ENCODE assay signal across 30 cellular contexts in genomic region chr6:84077645-84078044, GRCh38. TPM values are rescaled to one million over a fixed set of nuclear protein-coding genes. Genes with fewer than 3 reads are reported as not detected.
"Had no signal": no experiment of that assay in that cellular context is flagged by ENCODE, and none has a peak within 500 bp of the region (broad histone marks: within the 10 kb centered on the region; RNA-seq: fewer than 3 reads in every experiment).

No MANE protein-coding gene starts in this region.

- ATAC-seq: effector memory CD8-positive, alpha-beta T cell; esophagus mucosa; foreskin keratinocyte; gastrocnemius medialis; gastroesophageal sphincter; heart left ventricle; heart right ventricle had no signal

- H3K4me3 Mint-ChIP-seq: dendritic cell treated with granulocyte-macrophage colony-stimulating factor and Interleukin-4, amounts not matched to agents 40 ng/mL and 50 ng/mL, for 4 days; effector memory CD8-positive, alpha-beta T cell; endodermal cell had no signal

- H3K27ac Mint-ChIP-seq: dendritic cell treated with granulocyte-macrophage colony-stimulating factor and Interleukin-4, amounts not matched to agents 40 ng/mL and 50 ng/mL, for 4 days; effector memory CD8-positive, alpha-beta T cell; endodermal cell had no signal

- H3K9me3 Mint-ChIP-seq: effector memory CD8-positive, alpha-beta T cell had no signal

- H3K27ac ChIP-seq: colonic mucosa, coronary artery, dorsolateral prefrontal cortex, epithelial cell of prostate, esophagus muscularis mucosa, esophagus squamous epithelium, foreskin keratinocyte, gastrocnemius medialis, gastroesophageal sphincter, heart left ventricle, heart right ventricle had no signal

- FAIRE-seq: colon, endometrium, endothelial cell of umbilical vein, frontal cortex had no signal

- DNase-seq: colonic mucosa; cortex of kidney; dermis blood vessel endothelial cell; dorsolateral prefrontal cortex; effector CD4-positive, alpha-beta T cell; effector CD8-positive, alpha-beta T cell; effector memory CD4-positive, alpha-beta T cell; effector memory CD8-positive, alpha-beta T cell; erythroblast; esophagus squamous epithelium; foreskin fibroblast; foreskin keratinocyte; foreskin melanocyte; gastrocnemius medialis; glutamatergic neuron; head of caudate nucleus; heart left ventricle; heart right ventricle had no signal

- H3K27me3 ChIP-seq: colonic mucosa, dorsolateral prefrontal cortex, esophagus muscularis mucosa, esophagus squamous epithelium, foreskin keratinocyte, gastrocnemius medialis, gastroesophageal sphincter, heart left ventricle had no signal

- H3K36me3 ChIP-seq: colonic mucosa, esophagus muscularis mucosa, esophagus squamous epithelium, gastrocnemius medialis, gastroesophageal sphincter, heart left ventricle, heart right ventricle had no signal

- H3K27me3 Mint-ChIP-seq: dendritic cell treated with granulocyte-macrophage colony-stimulating factor and Interleukin-4, amounts not matched to agents 40 ng/mL and 50 ng/mL, for 4 days had no signal

- H3K9me3 ChIP-seq: colonic mucosa, esophagus muscularis mucosa, esophagus squamous epithelium, gastrocnemius medialis, gastroesophageal sphincter, heart left ventricle, heart right ventricle had no signal

- H3K4me3 ChIP-seq: colonic mucosa, coronary artery, dorsolateral prefrontal cortex, esophagus muscularis mucosa, esophagus squamous epithelium, gastrocnemius medialis, gastroesophageal sphincter, heart left ventricle, heart right ventricle had no signal

- H3K4me1 ChIP-seq: colonic mucosa, esophagus muscularis mucosa, gastrocnemius medialis, gastroesophageal sphincter, heart left ventricle, heart right ventricle had no signal

RNA-seq across cellular contexts. Expression of gene MRAP2, which starts 44.1 kb away (rescaled TPM):
- total RNA-seq: fibroblast of villous mesenchyme had no signal
